3 cellular contexts compared by ENCODE assay signal in the genomic region with DNA sequence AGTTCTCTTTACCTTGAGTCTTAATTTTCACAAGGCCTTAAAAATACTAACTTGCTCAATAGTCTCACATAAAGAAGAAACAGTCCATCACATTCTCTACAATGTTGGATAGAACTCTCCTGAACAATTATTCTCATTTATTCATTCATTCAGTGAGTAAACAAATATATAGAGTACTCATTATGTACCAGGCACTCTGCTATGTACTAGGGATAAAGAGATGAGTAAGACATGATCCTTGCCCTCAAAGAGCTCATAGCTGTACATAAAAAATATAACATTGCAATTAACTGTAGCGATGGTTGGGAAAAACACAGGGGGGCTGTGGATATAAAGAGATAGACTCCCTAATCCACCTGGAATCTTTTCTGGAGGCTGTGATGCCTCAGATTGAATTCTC.
"Had no signal": no experiment of that assay in that cellular context is flagged by ENCODE, and none has a peak within 500 bp of the region (broad histone marks: within the 10 kb centered on the region; RNA-seq: fewer than 3 reads in every experiment).

No MANE protein-coding gene starts in this region.

- DNase-seq: GDM1, GF-D8 had no signal

- H3K4me3 ChIP-seq: GM12878 had no signal

- ATAC-seq: GM12878 had no signal
